In genomic region chr15:97960364-97961066, GRCh38 we compare ENCODE assay signal across 8 cellular contexts. TPM values are rescaled to one million over a fixed set of nuclear protein-coding genes. Genes with fewer than 3 reads are reported as not detected.
DNase-seq lines count a peak whose midpoint lies in the region.

Gene ARRDC4 (plus strand): TSS chr15:97960703. CDS start chr15:97960862, 159 bp downstream.

- H3K4me1 Mint-ChIP-seq in activated naive CD8-positive, alpha-beta T cell (ENCODE audit: low read depth), result peaks cover 37% of the 10 kb centered on the region

- in situ Hi-C loops in HAP-1 (cut with MboI; ENCODE audit: low sequenced_read_pairs), result no loop called here

- H3K9ac ChIP-seq in subcutaneous abdominal adipose tissue (ENCODE audit: low read length in 5 of 5), result peak within 1 kb of the TSS; percentile 67 to 98 (median 81)

- H3K27ac ChIP-seq in subcutaneous abdominal adipose tissue (ENCODE audit: low read depth, low read length), result peak within 1 kb of the TSS; percentile 46

- peak within 1 kb of the TSS; percentile 43 for H3K4me3 ChIP-seq in HAP-1
- H3K4me3 ChIP-seq in subcutaneous abdominal adipose tissue (ENCODE audit: low read depth in 1 of 5, low read length in 5 of 5), result peak within 1 kb of the TSS; percentile 75 to 81 (median 77)

- H3K9me3 ChIP-seq in HAP-1 (no peaks in the 10 kb centered on the region), subcutaneous abdominal adipose tissue (ENCODE audit: control insufficient read depth in 5 of 5, low read length in 5 of 5) (peaks cover 0 to 3% (median 0%) of the 10 kb centered on the region in 5 donors)

- H3K4me3 Mint-ChIP-seq in activated naive CD8-positive, alpha-beta T cell, result peak within 1 kb of the TSS; percentile 89

- H3K27ac Mint-ChIP-seq in activated naive CD8-positive, alpha-beta T cell, result peak within 1 kb of the TSS; percentile 77

- H3K36me3 Mint-ChIP-seq in activated naive CD8-positive, alpha-beta T cell, result no peaks in the 10 kb centered on the region

- H3K27me3 ChIP-seq in HAP-1 (ENCODE audit: low read depth), result no peaks in the 10 kb centered on the region
- peaks cover 0 to 4% (median 0%) of the 10 kb centered on the region in 5 donors for H3K27me3 ChIP-seq in subcutaneous abdominal adipose tissue (ENCODE audit: control insufficient read depth in 5 of 5, insufficient read depth in 4 of 5, low read length in 5 of 5)

- H3K27me3 Mint-ChIP-seq in activated naive CD8-positive, alpha-beta T cell, result no peaks in the 10 kb centered on the region

- H3K36me3 ChIP-seq in HAP-1 (replicated peaks), result no peaks in the 10 kb centered on the region
- H3K36me3 ChIP-seq in subcutaneous abdominal adipose tissue (ENCODE audit: control insufficient read depth in 5 of 5, insufficient read depth in 5 of 5, low read length in 5 of 5), result peaks cover 0 to 2% (median 0%) of the 10 kb centered on the region in 5 donors

- DNase-seq in DMS53 treated with DMSO at 0.1 percent for 48 hours (lab: John Stamatoyannopoulos, UW; ENCODE audit: unreplicated experiment), result peak; percentile 80
- peak; percentile 96 to 99 for DNase-seq in HAP-1 (ENCODE audit: low spot score in 2 of 2)
- DNase-seq in MV-4-11 (lab: John Stamatoyannopoulos, UW), result peak; percentile 100
- peak; percentile 94 for DNase-seq in SKM-1 (lab: John Stamatoyannopoulos, UW; ENCODE audit: unreplicated experiment)
- peak; percentile 77 for DNase-seq in glomerular endothelial cell (ENCODE audit: extremely low read depth, low read depth, low spot score)
- peak; percentile 99 for DNase-seq in non-pigmented ciliary epithelial cell (ENCODE audit: low read depth)

- H3K9me3 Mint-ChIP-seq in activated naive CD8-positive, alpha-beta T cell (ENCODE audit: low read depth), result no peaks in the 10 kb centered on the region

- H3K4me1 ChIP-seq in HAP-1, result peaks cover 4% of the 10 kb centered on the region; the same call in 1 of the 2 replicates
- peaks cover 5 to 27% (median 20%) of the 10 kb centered on the region in 5 donors for H3K4me1 ChIP-seq in subcutaneous abdominal adipose tissue (ENCODE audit: control insufficient read depth in 5 of 5, insufficient read depth in 5 of 5, low read length in 5 of 5)

RNA-seq across cellular contexts. Expression of gene ARRDC4, which starts in this region (rescaled TPM):
- 8.0 and 8.4 TPM in 2 replicates for total RNA-seq in glomerular endothelial cell

Comparison
In these comparisons a context has a peak if more than half of its experiments do, and no peak if none do; other contexts are left out.
1. Peak in every context shown above with its lines: DNase-seq, H3K4me3 ChIP-seq and H3K27ac ChIP-seq.